In genomic region chr4:138972956-138973819, GRCh38 we compare ENCODE assay signal across 1 cellular context.
TF ChIP-seq lines count a peak whose summit lies in the region.

No MANE protein-coding gene starts in this region.

TF ChIP-seq in HepG2, 621 proteins besides CTCF, POLR2A, EP300 and RAD21 (continued from another document):
- TF ChIP-seq, protein P1, sequence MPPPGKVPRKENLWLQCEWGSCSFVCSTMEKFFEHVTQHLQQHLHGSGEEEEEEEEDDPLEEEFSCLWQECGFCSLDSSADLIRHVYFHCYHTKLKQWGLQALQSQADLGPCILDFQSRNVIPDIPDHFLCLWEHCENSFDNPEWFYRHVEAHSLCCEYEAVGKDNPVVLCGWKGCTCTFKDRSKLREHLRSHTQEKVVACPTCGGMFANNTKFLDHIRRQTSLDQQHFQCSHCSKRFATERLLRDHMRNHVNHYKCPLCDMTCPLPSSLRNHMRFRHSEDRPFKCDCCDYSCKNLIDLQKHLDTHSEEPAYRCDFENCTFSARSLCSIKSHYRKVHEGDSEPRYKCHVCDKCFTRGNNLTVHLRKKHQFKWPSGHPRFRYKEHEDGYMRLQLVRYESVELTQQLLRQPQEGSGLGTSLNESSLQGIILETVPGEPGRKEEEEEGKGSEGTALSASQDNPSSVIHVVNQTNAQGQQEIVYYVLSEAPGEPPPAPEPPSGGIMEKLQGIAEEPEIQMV (CRISPR knock-in tag; IDR thresholded peaks at IDR 0.05; ENCODE audit: low read depth) = no peak
- TF ChIP-seq ZSCAN29 (CRISPR knock-in tag; conservative IDR thresholded peaks at IDR 0.05) (no peak), MAZ (IDR thresholded peaks at IDR 0.05; ENCODE audit: borderline replicate concordance, low read depth, low read length) (no peak), MAZ (CRISPR knock-in tag; IDR thresholded peaks at IDR 0.05; ENCODE audit: low read depth) (no peak), HCFC1 (IDR thresholded peaks at IDR 0.05; ENCODE audit: low read depth, low read length) (no peak), SKI (IDR thresholded peaks at IDR 0.05; ENCODE audit: partially characterized antibody) (no peak)
